In genomic region chr3:30768703-30769550, GRCh38 we compare ENCODE assay signal across 8 cellular contexts.
A peak's percentile ranks its signal among the peaks of the same experiment; 100 is the strongest.
DNase-seq lines count a peak whose midpoint lies in the region; ATAC-seq and TF ChIP-seq lines count a peak whose summit lies in the region.

No MANE protein-coding gene starts in this region.

- H3K36me3 Mint-ChIP-seq in nephron (ENCODE audit: low read depth), result no peaks in the 10 kb centered on the region

- no peak for TF ChIP-seq POLR2A in esophagus squamous epithelium (IDR thresholded peaks at IDR 0.05)

- H3K27me3 Mint-ChIP-seq in nephron (ENCODE audit: low read depth), result peaks cover 10% of the 10 kb centered on the region

- H3K27ac ChIP-seq in esophagus squamous epithelium, result no peak overlapping the region

- H3K36me3 ChIP-seq in esophagus squamous epithelium, result no peaks in the 10 kb centered on the region

- no peak overlapping the region for H3K4me3 Mint-ChIP-seq in nephron

- ATAC-seq in HG02759 (IDR thresholded peaks at IDR 0.05; ENCODE audit: unreplicated experiment), result peak; percentile 73

- peaks cover 38% of the 10 kb centered on the region for H3K4me1 Mint-ChIP-seq in nephron

- no peaks in the 10 kb centered on the region for H3K9me3 Mint-ChIP-seq in nephron

- H3K27me3 ChIP-seq in esophagus squamous epithelium, result no peaks in the 10 kb centered on the region

- H3K9me3 ChIP-seq in esophagus squamous epithelium, result no peaks in the 10 kb centered on the region

- WGBS in esophagus squamous epithelium, 2 donors, result 58 to 62% methylated on average over 9 of the region's 9 CpGs

- in situ Hi-C loops in G401 (cut with HindIII; ENCODE audit: low sequenced_read_pairs), result no loop called here

- DNase-seq in G401 (ENCODE audit: low spot score), result peak; percentile 35
- DNase-seq in NK-92 (lab: John Stamatoyannopoulos, UW; ENCODE audit: unreplicated experiment), result peak; percentile 9
- DNase-seq in activated T-cell treated with anti-CD3 and anti-CD28 coated beads for 24 hours (ENCODE audit: low read depth), result peak; percentile 58
- no peak for DNase-seq in esophagus squamous epithelium (lab: John Stamatoyannopoulos, UW)
- peak; percentile 58 for DNase-seq in stimulated activated naive CD4-positive, alpha-beta T cell treated with Interleukin-2 at 50 U/mL for 16 hours (lab: John Stamatoyannopoulos, UW)
- DNase-seq in epidermal melanocyte (ENCODE audit: insufficient read length, low spot score), result no peak

- peak overlapping the region; percentile 11 to 69 (median 42) for H3K27ac Mint-ChIP-seq in nephron

- intact Hi-C loops in esophagus squamous epithelium (cut with DNase I), result no loop called here

- TF ChIP-seq CTCF in esophagus squamous epithelium (IDR thresholded peaks at IDR 0.05) (peak; percentile 44 to 81 (median 70)), nephron (IDR thresholded peaks at IDR 0.05; ENCODE audit: unreplicated experiment in 3 of 3) (peak; percentile 83 to 92 (median 84))

- peaks cover 0 to 14% (median 6%) of the 10 kb centered on the region in 3 donors for H3K4me1 ChIP-seq in esophagus squamous epithelium

- H3K4me3 ChIP-seq in esophagus squamous epithelium, result no peak overlapping the region

Comparison
In these comparisons a context has a peak if more than half of its experiments do, and no peak if none do; other contexts are left out.
1. DNase-seq: peak in G401 (single experiment), NK-92 (single experiment), activated T-cell treated with anti-CD3 and anti-CD28 coated beads for 24 hours (single experiment) and stimulated activated naive CD4-positive, alpha-beta T cell treated with Interleukin-2 at 50 U/mL for 16 hours (single experiment); none in esophagus squamous epithelium (single experiment) and epidermal melanocyte (single experiment).